ENCODE assay signal across 1 cellular context in genomic region chr7:129169171-129169643, GRCh38.
TF ChIP-seq lines count a peak whose summit lies in the region.

No MANE protein-coding gene starts in this region.

TF ChIP-seq in K562, 482 proteins besides CTCF, POLR2A, EP300 and RAD21 (continued from another document and continues in another):
- TF ChIP-seq BCLAF1 (IDR thresholded peaks at IDR 0.05; ENCODE audit: borderline replicate concordance in 1 of 2, control insufficient read depth in 1 of 2, low read depth in 2 of 2, low read length in 1 of 2) (no peak), SNAPC5 (CRISPR knock-in tag; IDR thresholded peaks at IDR 0.05) (no peak), TARDBP (IDR thresholded peaks at IDR 0.05) (no peak), MBD2 (IDR thresholded peaks at IDR 0.05; ENCODE audit: borderline replicate concordance, low read depth) (no peak), RFX5 (IDR thresholded peaks at IDR 0.05; ENCODE audit: low read depth, low read length) (no peak), CHD7 (IDR thresholded peaks at IDR 0.05; ENCODE audit: low read depth, low read length) (no peak), XRCC5 (IDR thresholded peaks at IDR 0.05; ENCODE audit: low read depth, low read length) (no peak), SRF (CRISPR knock-in tag; IDR thresholded peaks at IDR 0.05) (no peak), ESRRA (IDR thresholded peaks at IDR 0.05; ENCODE audit: borderline replicate concordance, low read depth) (no peak), RBM17 (IDR thresholded peaks at IDR 0.05; ENCODE audit: borderline replicate concordance, low read depth, low read length) (no peak), CBX5 (IDR thresholded peaks at IDR 0.05; ENCODE audit: borderline replicate concordance, low read depth) (no peak), ZNF407 (IDR thresholded peaks at IDR 0.05; ENCODE audit: low read depth) (no peak), SP1 (CRISPR knock-in tag; IDR thresholded peaks at IDR 0.05) (no peak), BRD9 (IDR thresholded peaks at IDR 0.05; ENCODE audit: low read depth, partially characterized antibody) (no peak), ZNF165 (CRISPR knock-in tag; IDR thresholded peaks at IDR 0.05; ENCODE audit: borderline replicate concordance) (no peak), CHAMP1 (IDR thresholded peaks at IDR 0.05) (no peak), ZBTB7A (IDR thresholded peaks at IDR 0.05; ENCODE audit: borderline replicate concordance, control insufficient read depth, low read depth, low read length) (peak; percentile 79; the same call in 1 of the 2 replicates), NFATC3 (IDR thresholded peaks at IDR 0.05) (no peak), NCOA4 (IDR thresholded peaks at IDR 0.05; ENCODE audit: partially characterized antibody) (no peak), CXXC5 (CRISPR knock-in tag; IDR thresholded peaks at IDR 0.05) (peak; percentile 67), USF2 (CRISPR knock-in tag; IDR thresholded peaks at IDR 0.05) (no peak), KAT8 (IDR thresholded peaks at IDR 0.05; ENCODE audit: low read depth) (no peak), HLTF (IDR thresholded peaks at IDR 0.05) (no peak), MTA1 (IDR thresholded peaks at IDR 0.05; ENCODE audit: borderline replicate concordance) (no peak), PYGO2 (tag; IDR thresholded peaks at IDR 0.05) (no peak), POLR2B (IDR thresholded peaks at IDR 0.05; ENCODE audit: low read depth, partially characterized antibody) (no peak), SRSF1 (IDR thresholded peaks at IDR 0.05; ENCODE audit: low read depth, low read length) (no peak), MCM2 (IDR thresholded peaks at IDR 0.05; ENCODE audit: low read depth) (no peak), ZNF224 (CRISPR knock-in tag; IDR thresholded peaks at IDR 0.05) (no peak), GATA2 (CRISPR knock-in tag; IDR thresholded peaks at IDR 0.05) (no peak), RFX1 (IDR thresholded peaks at IDR 0.05) (no peak)
